Comparison of ENCODE assay signal across 14 cellular contexts in the genomic region with DNA sequence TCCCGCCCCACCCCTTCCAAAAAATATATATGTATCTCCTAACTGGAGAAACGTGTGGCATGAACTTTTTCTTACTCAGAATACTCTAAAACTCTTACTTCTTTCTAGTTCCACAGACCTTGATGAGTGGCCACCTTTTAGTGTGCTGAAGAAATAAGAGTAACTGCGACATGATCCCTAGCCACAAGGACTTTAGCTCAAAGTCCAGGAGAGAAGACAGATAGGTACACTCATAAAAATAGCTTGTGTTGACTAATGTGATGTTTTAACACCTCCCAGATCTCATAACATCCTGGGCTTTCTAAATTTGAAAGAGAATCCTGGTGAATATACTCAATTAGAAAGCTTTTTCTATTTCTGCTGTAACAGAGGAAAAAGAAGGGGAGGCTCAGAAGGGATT.
DNase-seq lines count a peak whose midpoint lies in the region; ATAC-seq and TF ChIP-seq lines count a peak whose summit lies in the region.
"Had no signal": no experiment of that assay in that cellular context is flagged by ENCODE, and none has a peak within 500 bp of the region (broad histone marks: within the 10 kb centered on the region; RNA-seq: fewer than 3 reads in every experiment).

No MANE protein-coding gene starts in this region.

- no peaks in the 10 kb centered on the region for H3K4me1 ChIP-seq in hepatocyte (ENCODE audit: insufficient read depth)
- H3K4me1 ChIP-seq: BLaER1 treated with 17β-estradiol and CSF1 and Interleukin-3, amounts not matched to agents 10 nM and 100 nM had no signal

- no peak overlapping the region for H3K4me3 ChIP-seq in hepatocyte
- H3K4me3 ChIP-seq: BLaER1 treated with 17β-estradiol and CSF1 and Interleukin-3, amounts not matched to agents 10 nM and 100 nM; HAP-1; K562 had no signal

- no peaks in the 10 kb centered on the region for H3K36me3 ChIP-seq in hepatocyte (replicated peaks; ENCODE audit: insufficient read depth, low read depth)
- H3K36me3 ChIP-seq: BLaER1 treated with 17β-estradiol and CSF1 and Interleukin-3, amounts not matched to agents 10 nM and 100 nM; HAP-1 had no signal

- no peak overlapping the region for H2AFZ ChIP-seq in hepatocyte

- no peak for TF ChIP-seq CTCF in hepatocyte (IDR thresholded peaks at IDR 0.05; ENCODE audit: poor library complexity)

- no peaks in the 10 kb centered on the region for H4K20me1 ChIP-seq in hepatocyte (ENCODE audit: insufficient read depth, poor library complexity, severe bottlenecking)
- H4K20me1 ChIP-seq: BLaER1 treated with 17β-estradiol and CSF1 and Interleukin-3, amounts not matched to agents 10 nM and 100 nM had no signal

- H3K9me2 ChIP-seq in hepatocyte (replicated peaks; ENCODE audit: insufficient read depth), result no peaks in the 10 kb centered on the region

- peaks cover 4% of the 10 kb centered on the region for H3K79me2 ChIP-seq in hepatocyte

- DNase-seq in HuH-7 (ENCODE audit: low spot score), result peak; percentile 8
- DNase-seq in hepatocyte (ENCODE audit: low spot score), result peak; percentile 43
- no peak for DNase-seq in left lobe of liver (ENCODE audit: low spot score)
- no peak for DNase-seq in DMS 273 treated with DMSO at 0.1 percent for 48 hours (lab: John Stamatoyannopoulos, UW)
- DNase-seq in DMS 273 (lab: John Stamatoyannopoulos, UW; ENCODE audit: unreplicated experiment), result no peak
- DNase-seq: Calu3; CD8-positive, alpha-beta T cell; GDM1; IMR-90 had no signal

- no peaks in the 10 kb centered on the region for H3K9me3 ChIP-seq in hepatocyte (ENCODE audit: low read depth)
- H3K9me3 ChIP-seq: BLaER1 treated with 17β-estradiol and CSF1 and Interleukin-3, amounts not matched to agents 10 nM and 100 nM; HAP-1 had no signal

- ATAC-seq in left lobe of liver, result peak; percentile 57
- ATAC-seq in GM18868 (IDR thresholded peaks at IDR 0.05; ENCODE audit: unreplicated experiment), result no peak
- ATAC-seq: CD8-positive, alpha-beta T cell; K562 had no signal

- 72% methylated on average over 3 of the region's 3 CpGs for WGBS in hepatocyte (ENCODE audit: low lambda C conversion rate, missing lambda C conversion rate)

- peak overlapping the region; percentile 26 for H3K27ac ChIP-seq in hepatocyte
- H3K27ac ChIP-seq: BLaER1 treated with 17β-estradiol and CSF1 and Interleukin-3, amounts not matched to agents 10 nM and 100 nM; HL-60 had no signal

- no peaks in the 10 kb centered on the region for H3K27me3 ChIP-seq in hepatocyte
- H3K27me3 ChIP-seq: BLaER1 treated with 17β-estradiol and CSF1 and Interleukin-3, amounts not matched to agents 10 nM and 100 nM had no signal

- H3K4me2 ChIP-seq in hepatocyte, result no peak overlapping the region
- H3K4me2 ChIP-seq: BLaER1 treated with 17β-estradiol and CSF1 and Interleukin-3, amounts not matched to agents 10 nM and 100 nM had no signal

Comparison
In these comparisons a context has a peak if more than half of its experiments do, and no peak if none do; other contexts are left out.
1. DNase-seq: peak in HuH-7 (single experiment) and hepatocyte (single experiment); none in left lobe of liver (single experiment), DMS 273 treated with DMSO at 0.1 percent for 48 hours (single experiment) and DMS 273 (single experiment).